9 cellular contexts compared by ENCODE assay signal in the genomic region with DNA sequence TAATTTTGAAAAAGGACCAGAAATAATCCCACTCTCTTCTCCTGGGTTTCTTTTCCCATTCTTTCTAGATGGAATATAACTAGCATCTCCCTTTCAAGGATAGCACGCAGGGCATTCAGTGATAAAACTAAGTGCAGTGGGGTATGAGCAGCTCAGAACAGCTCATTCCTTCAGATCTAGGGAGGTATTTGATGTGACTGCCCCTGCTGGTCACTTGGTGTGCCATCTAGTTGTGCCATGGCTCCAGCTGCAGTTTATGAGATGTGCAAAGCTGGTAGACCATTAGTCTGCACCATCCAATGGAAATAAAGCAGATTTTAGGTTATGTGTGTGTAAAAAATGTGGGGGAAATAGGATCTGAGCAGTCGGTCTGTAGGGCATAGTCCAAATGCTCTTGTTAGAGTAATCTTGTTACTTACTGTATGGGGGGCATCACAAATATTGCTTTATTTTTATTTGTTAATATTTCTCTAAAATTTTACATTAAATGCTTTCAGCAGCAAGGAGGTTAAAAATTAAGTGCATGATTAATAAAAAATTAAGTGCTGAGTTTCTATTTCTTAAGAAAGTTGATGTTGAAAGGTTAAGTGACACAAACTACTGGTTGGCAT. TPM values are rescaled to one million over a fixed set of nuclear protein-coding genes. Genes with fewer than 3 reads are reported as not detected.
DNase-seq lines count a peak whose midpoint lies in the region; ATAC-seq and TF ChIP-seq lines count a peak whose summit lies in the region.
"Had no signal": no experiment of that assay in that cellular context is flagged by ENCODE, and none has a peak within 500 bp of the region (broad histone marks: within the 10 kb centered on the region; RNA-seq: fewer than 3 reads in every experiment).

No MANE protein-coding gene starts in this region.

- no peaks in the 10 kb centered on the region for H3K4me1 Mint-ChIP-seq in activated T-cell treated with anti-CD3 and anti-CD28 coated beads, Interleukin-2, amount 50 U/mL, for 24 hours (ENCODE audit: low read depth)
- no peaks in the 10 kb centered on the region for H3K4me1 Mint-ChIP-seq in endodermal cell
- no peaks in the 10 kb centered on the region for H3K4me1 Mint-ChIP-seq in neural crest cell

- H3K9ac ChIP-seq in NT2/D1 (ENCODE audit: insufficient read length, low read depth) (no peak overlapping the region), endodermal cell (ENCODE audit: extremely low read depth, low read length, poor library complexity, severe bottlenecking) (no peak overlapping the region)

- no peaks in the 10 kb centered on the region for H3K36me3 Mint-ChIP-seq in activated T-cell treated with anti-CD3 and anti-CD28 coated beads, Interleukin-2, amount 50 U/mL, for 24 hours (ENCODE audit: low read depth)
- H3K36me3 Mint-ChIP-seq in endodermal cell (ENCODE audit: low read depth) (no peaks in the 10 kb centered on the region), neural crest cell (ENCODE audit: low read depth) (no peaks in the 10 kb centered on the region)
- H3K36me3 Mint-ChIP-seq: activated naive CD8-positive, alpha-beta T cell had no signal

- H3K27me3 Mint-ChIP-seq in activated T-cell treated with anti-CD3 and anti-CD28 coated beads, Interleukin-2, amount 50 U/mL, for 24 hours, result no peaks in the 10 kb centered on the region
- H3K27me3 Mint-ChIP-seq in endodermal cell (ENCODE audit: insufficient read depth) (peaks cover 56% of the 10 kb centered on the region), neural crest cell (ENCODE audit: low read depth) (peaks cover 57% of the 10 kb centered on the region)

- ATAC-seq in HG02870 (IDR thresholded peaks at IDR 0.05; ENCODE audit: unreplicated experiment), result no peak

- no peak overlapping the region for H3K4me3 ChIP-seq in NT2/D1 (ENCODE audit: insufficient read length, low read depth)
- H3K4me3 ChIP-seq in endodermal cell (ENCODE audit: low read length), result no peak overlapping the region

- H3K9me3 Mint-ChIP-seq in activated T-cell treated with anti-CD3 and anti-CD28 coated beads, Interleukin-2, amount 50 U/mL, for 24 hours, result no peaks in the 10 kb centered on the region
- H3K9me3 Mint-ChIP-seq in endodermal cell (no peaks in the 10 kb centered on the region), neural crest cell (no peaks in the 10 kb centered on the region)

- H3K27me3 ChIP-seq in NT2/D1 (ENCODE audit: insufficient read depth, insufficient read length) (no peaks in the 10 kb centered on the region), endodermal cell (ENCODE audit: control insufficient read depth, insufficient read depth, low read length, poor library complexity, severe bottlenecking) (peaks cover 11% of the 10 kb centered on the region)

- DNase-seq in activated T-cell treated with anti-CD3 and anti-CD28 coated beads for 1 hour (ENCODE audit: low read depth) (peak; percentile 1), NT2/D1 (ENCODE audit: low read depth, low spot score) (peak; percentile 9), endodermal cell (peak; percentile 73), neural crest cell (ENCODE audit: low read depth, low spot score) (peak; percentile 7), GOT3 (lab: John Stamatoyannopoulos, UW) (no peak)
- DNase-seq in activated T-cell treated with anti-CD3 and anti-CD28 coated beads, Interleukin-2, amount 50 U/mL, for 24 hours, result no peak
- no peak for DNase-seq in stimulated activated CD4-positive, alpha-beta T cell treated with anti-CD3 and anti-CD28 coated beads, Interleukin-4, amount 100 ng/mL, for 4 hours

- WGBS in endodermal cell (ENCODE audit: insufficient coverage in 1 of 2, insufficient read length in 1 of 2), 2 experiments, result 89% methylated on average over 2 of the region's 2 CpGs; no CpG with 5 or more reads in 1 of the 2 experiments

- H3K27ac Mint-ChIP-seq in activated T-cell treated with anti-CD3 and anti-CD28 coated beads, Interleukin-2, amount 50 U/mL, for 24 hours, result no peak overlapping the region
- no peak overlapping the region for H3K27ac Mint-ChIP-seq in endodermal cell
- H3K27ac Mint-ChIP-seq in neural crest cell (ENCODE audit: unreplicated experiment), result no peak overlapping the region
- H3K27ac Mint-ChIP-seq: activated naive CD8-positive, alpha-beta T cell had no signal

- H3K9me3 ChIP-seq in NT2/D1 (ENCODE audit: insufficient read depth, low read length) (no peaks in the 10 kb centered on the region), endodermal cell (ENCODE audit: control insufficient read depth, low read length) (no peaks in the 10 kb centered on the region)

- no peak overlapping the region for H3K4me3 Mint-ChIP-seq in activated T-cell treated with anti-CD3 and anti-CD28 coated beads, Interleukin-2, amount 50 U/mL, for 24 hours
- H3K4me3 Mint-ChIP-seq in endodermal cell (no peak overlapping the region), neural crest cell (no peak overlapping the region)
- H3K4me3 Mint-ChIP-seq: activated naive CD8-positive, alpha-beta T cell had no signal

- no peak overlapping the region for H3K27ac ChIP-seq in endodermal cell (ENCODE audit: low read depth, low read length)

- no peaks in the 10 kb centered on the region for H3K4me1 ChIP-seq in NT2/D1 (ENCODE audit: insufficient read depth, insufficient read length)
- H3K4me1 ChIP-seq in endodermal cell (ENCODE audit: control insufficient read depth, insufficient read depth, low read length), result no peaks in the 10 kb centered on the region

- peak; percentile 82 for TF ChIP-seq CTCF in endodermal cell (conservative IDR thresholded peaks at IDR 0.05)
- TF ChIP-seq CTCF in neural crest cell (conservative IDR thresholded peaks at IDR 0.05), result peak; percentile 58

- H3K36me3 ChIP-seq in NT2/D1 (ENCODE audit: insufficient read depth, insufficient read length, low read length) (no peaks in the 10 kb centered on the region), endodermal cell (ENCODE audit: control insufficient read depth, insufficient read depth, low read length) (no peaks in the 10 kb centered on the region)

RNA-seq across cellular contexts. Expression of a gene that starts 38.9 kb away (rescaled TPM):
- total RNA-seq in endodermal cell, result not detected
- polyA plus RNA-seq in endodermal cell (2013, experiment 1 of 2), result not detected
- not detected for polyA plus RNA-seq in endodermal cell (2013, experiment 2 of 2)
- total RNA-seq in neural crest cell, result not detected in 2 replicates

Comparison
In these comparisons a context has a peak if more than half of its experiments do, and no peak if none do; other contexts are left out.
1. DNase-seq: peak in activated T-cell treated with anti-CD3 and anti-CD28 coated beads for 1 hour (single experiment), NT2/D1 (single experiment), endodermal cell (single experiment) and neural crest cell (single experiment); none in activated T-cell treated with anti-CD3 and anti-CD28 coated beads, Interleukin-2, amount 50 U/mL, for 24 hours (single experiment), GOT3 (single experiment) and stimulated activated CD4-positive, alpha-beta T cell treated with anti-CD3 and anti-CD28 coated beads, Interleukin-4, amount 100 ng/mL, for 4 hours (0 of 2).